20 cellular contexts compared by ENCODE assay signal in genomic region chr17:50120475-50121253, GRCh38. TPM values are rescaled to one million over a fixed set of nuclear protein-coding genes. Genes with fewer than 3 reads are reported as not detected.
A peak's percentile ranks its signal among the peaks of the same experiment; 100 is the strongest.
DNase-seq lines count a peak whose midpoint lies in the region; ATAC-seq, FAIRE-seq and TF ChIP-seq lines count a peak whose summit lies in the region.
"Had no signal": no experiment of that assay in that cellular context is flagged by ENCODE, and none has a peak within 500 bp of the region (broad histone marks: within the 10 kb centered on the region; RNA-seq: fewer than 3 reads in every experiment).

No MANE protein-coding gene starts in this region.

- no peak overlapping the region for H3K4me2 ChIP-seq in K562 (ENCODE audit: insufficient read depth, low read length)
- H3K4me2 ChIP-seq: BLaER1 had no signal

- H3K27ac Mint-ChIP-seq in Caco-2 (ENCODE audit: unreplicated experiment): no peak overlapping the region
- H3K27ac Mint-ChIP-seq: CD14-positive monocyte; CD4-positive, alpha-beta T cell had no signal

- H3K4me1 Mint-ChIP-seq in Caco-2 (ENCODE audit: low read depth, unreplicated experiment): peaks cover 4% of the 10 kb centered on the region

- CTCF ChIA-PET in Caco-2 (lab: Charles Lee): interaction anchor here (1.0 to 1.2 kb wide), 2 partner anchors 9 to 12 kb away, joined by 3 to 4 read pairs; no protein-coding TSS in a partner anchor
- CTCF ChIA-PET in K562 (lab: Yijun Ruan, JAX; ENCODE audit: low intra/inter-chr PET ratio): no interaction called here

- no peak overlapping the region for H3K4me3 Mint-ChIP-seq in Caco-2 (ENCODE audit: unreplicated experiment)
- H3K4me3 Mint-ChIP-seq: CD4-positive, alpha-beta T cell; CD8-positive, alpha-beta memory T cell had no signal

- no peak overlapping the region for H3K4me3 ChIP-seq in Caco-2 (ENCODE audit: low read depth, low read length)
- H3K4me3 ChIP-seq in K562: no peak overlapping the region
- H3K4me3 ChIP-seq in BE2C (ENCODE audit: low read depth, low read length): no peak overlapping the region
- H3K4me3 ChIP-seq: BLaER1 had no signal

- BruUV-seq in Caco-2 (replicated peaks; lab: Mats Ljungman, UMichigan): no TSS peak
- BruUV-seq in K562 (replicated peaks; lab: Mats Ljungman, UMichigan): no TSS peak

- no peaks in the 10 kb centered on the region for H3K79me2 ChIP-seq in K562 (ENCODE audit: control insufficient read depth, insufficient read depth, low read length)

- no peak for TF ChIP-seq CTCF in C4-2B (conservative IDR thresholded peaks at IDR 0.05)
- no peak for TF ChIP-seq CTCF in Caco-2 (IDR thresholded peaks at IDR 0.05; ENCODE audit: insufficient read depth in 1 of 2, low read depth in 1 of 2, low read length in 1 of 2, severe bottlenecking in 1 of 2, unreplicated experiment in 1 of 2)
- TF ChIP-seq CTCF in K562 (IDR thresholded peaks at IDR 0.05 in 2 of 3, conservative IDR thresholded peaks at IDR 0.05 in 1 of 3; ENCODE audit: insufficient read depth in 2 of 3, low read depth in 1 of 3, low read length in 3 of 3): no peak
- no peak for TF ChIP-seq CTCF in BE2C (IDR thresholded peaks at IDR 0.05; ENCODE audit: low read depth, low read length)

- H3K27me3 Mint-ChIP-seq in Caco-2 (ENCODE audit: insufficient read depth, unreplicated experiment): no peaks in the 10 kb centered on the region

- H3K4me1 ChIP-seq in Caco-2 (peaks cover 4% of the 10 kb centered on the region; the same call in 1 of the 2 replicates), K562 (replicated peaks in 1 of 2; ENCODE audit: control insufficient read depth in 2 of 2, insufficient read depth in 2 of 2, low read length in 2 of 2) (peaks cover 0 to 17% of the 10 kb centered on the region in 2 experiments; a peak in 4 of 5 replicates), BE2C (peaks cover 10% of the 10 kb centered on the region; the same call in 1 of the 2 replicates)

- DNase-seq in Caco-2 (peak; percentile 25 to 44), K562 (ENCODE audit: extremely low read depth in 1 of 4, low spot score in 3 of 4) (no peak), retina (peak; percentile 4), BE2C (no peak)
- DNase-seq: Calu3; CD4-positive, alpha-beta T cell; CD8-positive, alpha-beta memory T cell; DMS53; DMS79 treated with DMSO at 0.1 percent for 48 hours; GF-D8; GOT3; H7; HCEC 1CT had no signal

- intact Hi-C loops in Caco-2 (cut with micrococcal nuclease; ENCODE audit: unreplicated experiment) (no loop called here), K562 (cut with micrococcal nuclease) (no loop called here)

- H3K36me3 Mint-ChIP-seq in Caco-2 (ENCODE audit: insufficient read depth, unreplicated experiment): no peaks in the 10 kb centered on the region
- H3K36me3 Mint-ChIP-seq: CD8-positive, alpha-beta memory T cell had no signal

- POLR2A ChIA-PET in Caco-2 (lab: Charles Lee) (interaction anchor here (0.5 kb wide), 1 partner anchor 233 kb away, joined by 3 read pairs; no protein-coding TSS in a partner anchor), K562 (lab: Yijun Ruan, JAX) (interaction anchor here (1.5 kb wide), 1 partner anchor 8 kb away, joined by 3 read pairs; no protein-coding TSS in a partner anchor)

- no peaks in the 10 kb centered on the region for H3K36me3 ChIP-seq in Caco-2 (ENCODE audit: control insufficient read depth, insufficient read depth, low read length)
- H3K36me3 ChIP-seq in K562 (ENCODE audit: control insufficient read depth, insufficient read depth, low read length): no peaks in the 10 kb centered on the region
- H3K36me3 ChIP-seq in BE2C: no peaks in the 10 kb centered on the region
- H3K36me3 ChIP-seq: BLaER1 had no signal

- peak overlapping the region; percentile 64 for H3K27ac ChIP-seq in C4-2B
- H3K27ac ChIP-seq in K562 (ENCODE audit: extremely low read depth, low read depth, low read length): no peak overlapping the region
- H3K27ac ChIP-seq: BLaER1 had no signal

- FAIRE-seq in K562 (lab: Jason Lieb, UNC): no peak
- FAIRE-seq: GM12891, GM18507 had no signal

- in situ Hi-C loops in K562 (cut with MboI): no loop called here

- H3K9me3 Mint-ChIP-seq in Caco-2 (ENCODE audit: unreplicated experiment): no peaks in the 10 kb centered on the region
- H3K9me3 Mint-ChIP-seq: CD4-positive, alpha-beta T cell; CD8-positive, alpha-beta memory T cell had no signal

- no peaks in the 10 kb centered on the region for H3K9me1 ChIP-seq in K562 (ENCODE audit: control insufficient read depth, insufficient read depth, low read length)

- no peak overlapping the region for H2AFZ ChIP-seq in K562 (ENCODE audit: low read depth, low read length)

- no peak overlapping the region for H3K9ac ChIP-seq in K562 (ENCODE audit: insufficient read depth in 1 of 2, low read depth in 2 of 2, low read length in 2 of 2)
- H3K9ac ChIP-seq: BLaER1 had no signal

- TF ChIP-seq RAD21 in K562 (CRISPR knock-in tag; conservative IDR thresholded peaks at IDR 0.05 in 1 of 2, IDR thresholded peaks at IDR 0.05 in 1 of 2): no peak

- 0% methylated on average over 5 of the region's 7 CpGs for WGBS in K562 (ENCODE audit: insufficient coverage, low coverage, missing lambda C conversion rate)

- H4K20me1 ChIP-seq in K562 (replicated peaks; ENCODE audit: control insufficient read depth, insufficient read depth, low read length): peaks cover 3% of the 10 kb centered on the region
- H4K20me1 ChIP-seq: BLaER1 had no signal

- H3K27me3 ChIP-seq in Caco-2 (replicated peaks; ENCODE audit: control insufficient read depth, insufficient read depth, low read length): no peaks in the 10 kb centered on the region
- peaks cover 37 to 67% of the 10 kb centered on the region in 2 experiments; a peak in 4 of 5 replicates for H3K27me3 ChIP-seq in K562 (ENCODE audit: control insufficient read depth in 2 of 2, insufficient read depth in 2 of 2, low read length in 2 of 2)
- H3K27me3 ChIP-seq in BE2C: no peaks in the 10 kb centered on the region

- ATAC-seq in K562 (no peak), HG03280 (IDR thresholded peaks at IDR 0.05; ENCODE audit: unreplicated experiment) (no peak)

- no peaks in the 10 kb centered on the region for H3K9me3 ChIP-seq in Caco-2
- no peaks in the 10 kb centered on the region for H3K9me3 ChIP-seq in K562 (replicated peaks; ENCODE audit: control insufficient read depth, insufficient read depth, low read depth, low read length)
- H3K9me3 ChIP-seq in BE2C: no peaks in the 10 kb centered on the region
- H3K9me3 ChIP-seq: BLaER1 had no signal

- no peak for TF ChIP-seq POLR2A in K562 (conservative IDR thresholded peaks at IDR 0.05)

- no peak for TF ChIP-seq EP300 in K562 (IDR thresholded peaks at IDR 0.05; ENCODE audit: low read length)

RNA-seq across cellular contexts. Expression of gene SAMD14, which starts 9.3 kb away (rescaled TPM):
- 2.2 and 3.4 TPM in 2 replicates for total RNA-seq in Caco-2 (2022)
- total RNA-seq in K562 (2011; cell fraction: chromatin; rRNA removed; ENCODE audit: low replicate concordance): 0.18 and 1.0 TPM in 2 replicates
- 0.50 TPM in 1 of 2 replicates, not detected in the other for total RNA-seq in K562 (2011; cell fraction: nucleolus; rRNA removed)
- total RNA-seq in K562 (2011; cell fraction: nucleoplasm; rRNA removed): not detected in 2 replicates
- total RNA-seq in K562 (2014; rRNA removed): not detected in 2 replicates
- total RNA-seq in K562 (2014; rRNA removed; fragmentation: Illumina TruSeq; extraction: Trizol): not detected in 2 replicates
- total RNA-seq in K562 (2015; rRNA removed; fragmentation: Illumina TruSeq; extraction: Trizol): not detected in 2 replicates
- 0.07 TPM in 1 of 2 replicates, not detected in the other for total RNA-seq in K562 (2021)
- 0.14 TPM in 1 of 2 replicates, not detected in the other for polyA plus RNA-seq in K562 (2011; rRNA removed)
- polyA plus RNA-seq in K562 (2011; cell fraction: cytosol; rRNA removed): 0.01 and 0.10 TPM in 2 replicates
- polyA plus RNA-seq in K562 (2011; cell fraction: nucleus; rRNA removed): 0.15 and 0.24 TPM in 2 replicates
- polyA plus RNA-seq in K562 (2012): 0.07 and 0.22 TPM in 2 replicates
- polyA plus RNA-seq in K562 (2014; fragmentation: Illumina TruSeq; extraction: Trizol): 0.04 TPM in 1 of 2 replicates, not detected in the other
- polyA plus RNA-seq in K562 (2014; fragmentation: Nextera tagmentation; extraction: Ambion mirVana): not detected
- 0.11 TPM in 1 of 2 replicates, not detected in the other for polyA plus RNA-seq in K562 (2014; rRNA removed)
- polyA minus RNA-seq in K562 (2011; rRNA and poly(A)+ RNA removed): 0.15 TPM in 1 of 2 replicates, not detected in the other
- not detected in 2 replicates for polyA minus RNA-seq in K562 (2011; cell fraction: cytosol; rRNA and poly(A)+ RNA removed)
- not detected in 2 replicates for polyA minus RNA-seq in K562 (2011; cell fraction: nucleus; rRNA and poly(A)+ RNA removed)
- polyA plus RNA-seq in BE2C (2012; ENCODE audit: insufficient read depth, insufficient read length, low read depth): 4.1 TPM
- total RNA-seq: Calu3 had no signal
- polyA plus RNA-seq: CD14-positive monocyte; CD8-positive, alpha-beta memory T cell had no signal

RNA-seq across cellular contexts. Expression of gene PDK2, which starts 25.5 kb away (rescaled TPM):
- 10.5 and 15.2 TPM in 2 replicates for total RNA-seq in Caco-2 (2022)
- 1.4 and 4.1 TPM in 2 replicates for total RNA-seq in K562 (2011; cell fraction: chromatin; rRNA removed; ENCODE audit: low replicate concordance)
- 1.1 and 3.0 TPM in 2 replicates for total RNA-seq in K562 (2011; cell fraction: nucleolus; rRNA removed)
- 0.37 and 0.53 TPM in 2 replicates for total RNA-seq in K562 (2011; cell fraction: nucleoplasm; rRNA removed)
- 1.00 and 1.5 TPM in 2 replicates for total RNA-seq in K562 (2014; rRNA removed)
- total RNA-seq in K562 (2014; rRNA removed; fragmentation: Illumina TruSeq; extraction: Trizol): 0.38 and 0.87 TPM in 2 replicates
- 1.2 and 1.4 TPM in 2 replicates for total RNA-seq in K562 (2015; rRNA removed; fragmentation: Illumina TruSeq; extraction: Trizol)
- 1.9 and 2.5 TPM in 2 replicates for total RNA-seq in K562 (2021)
- 1.8 and 5.3 TPM in 2 replicates for polyA plus RNA-seq in K562 (2011; rRNA removed)
- polyA plus RNA-seq in K562 (2011; cell fraction: cytosol; rRNA removed): 3.7 and 10.5 TPM in 2 replicates
- polyA plus RNA-seq in K562 (2011; cell fraction: nucleus; rRNA removed): 4.9 and 5.8 TPM in 2 replicates
- polyA plus RNA-seq in K562 (2012): 2.6 and 5.2 TPM in 2 replicates
- 2.0 and 2.7 TPM in 2 replicates for polyA plus RNA-seq in K562 (2014; fragmentation: Illumina TruSeq; extraction: Trizol)
- polyA plus RNA-seq in K562 (2014; fragmentation: Nextera tagmentation; extraction: Ambion mirVana): under 1 TPM; 0.03 to 0.08 TPM
- polyA plus RNA-seq in K562 (2014; rRNA removed): 1.5 and 2.6 TPM in 2 replicates
- 3.0 and 4.2 TPM in 2 replicates for polyA minus RNA-seq in K562 (2011; rRNA and poly(A)+ RNA removed)
- 3.3 and 9.3 TPM in 2 replicates for polyA minus RNA-seq in K562 (2011; cell fraction: cytosol; rRNA and poly(A)+ RNA removed)
- polyA minus RNA-seq in K562 (2011; cell fraction: nucleus; rRNA and poly(A)+ RNA removed): 1.6 and 1.8 TPM in 2 replicates
- polyA plus RNA-seq in BE2C (2012; ENCODE audit: insufficient read depth, insufficient read length, low read depth): 38.8 TPM

RNA-seq across cellular contexts. Expression of gene PPP1R9B, which starts 29.8 kb away (rescaled TPM):
- total RNA-seq in Caco-2 (2022): 74.8 and 76.2 TPM in 2 replicates
- total RNA-seq in K562 (2011; cell fraction: chromatin; rRNA removed; ENCODE audit: low replicate concordance): 29.7 and 49.5 TPM in 2 replicates
- total RNA-seq in K562 (2011; cell fraction: nucleolus; rRNA removed): 27.6 and 29.7 TPM in 2 replicates
- 29.0 and 30.6 TPM in 2 replicates for total RNA-seq in K562 (2011; cell fraction: nucleoplasm; rRNA removed)
- total RNA-seq in K562 (2014; rRNA removed): 45.5 and 52.9 TPM in 2 replicates
- total RNA-seq in K562 (2014; rRNA removed; fragmentation: Illumina TruSeq; extraction: Trizol): 9.9 and 14.5 TPM in 2 replicates
- 28.6 and 29.0 TPM in 2 replicates for total RNA-seq in K562 (2015; rRNA removed; fragmentation: Illumina TruSeq; extraction: Trizol)
- 56.6 and 63.5 TPM in 2 replicates for total RNA-seq in K562 (2021)
- 11.6 and 12.7 TPM in 2 replicates for polyA plus RNA-seq in K562 (2011; rRNA removed)
- polyA plus RNA-seq in K562 (2011; cell fraction: cytosol; rRNA removed): 11.9 and 15.6 TPM in 2 replicates
- 50.9 and 52.5 TPM in 2 replicates for polyA plus RNA-seq in K562 (2011; cell fraction: nucleus; rRNA removed)
- 27.4 and 32.9 TPM in 2 replicates for polyA plus RNA-seq in K562 (2012)
- polyA plus RNA-seq in K562 (2014; fragmentation: Illumina TruSeq; extraction: Trizol): 24.7 and 25.5 TPM in 2 replicates
- under 1 TPM; 0.10 to 0.13 TPM for polyA plus RNA-seq in K562 (2014; fragmentation: Nextera tagmentation; extraction: Ambion mirVana)
- 34.2 and 35.7 TPM in 2 replicates for polyA plus RNA-seq in K562 (2014; rRNA removed)
- polyA minus RNA-seq in K562 (2011; rRNA and poly(A)+ RNA removed): 18.9 and 21.8 TPM in 2 replicates
- polyA minus RNA-seq in K562 (2011; cell fraction: cytosol; rRNA and poly(A)+ RNA removed): 17.7 and 18.7 TPM in 2 replicates
- 12.4 and 25.9 TPM in 2 replicates for polyA minus RNA-seq in K562 (2011; cell fraction: nucleus; rRNA and poly(A)+ RNA removed)
- 190 TPM for polyA plus RNA-seq in BE2C (2012; ENCODE audit: insufficient read depth, insufficient read length, low read depth)

RNA-seq across cellular contexts. Expression of gene SGCA, which starts 45.1 kb away (rescaled TPM):
- total RNA-seq in Caco-2 (2022): not detected in 2 replicates
- not detected in 2 replicates for total RNA-seq in K562 (2011; cell fraction: chromatin; rRNA removed; ENCODE audit: low replicate concordance)
- total RNA-seq in K562 (2011; cell fraction: nucleolus; rRNA removed): not detected in 2 replicates
- not detected in 2 replicates for total RNA-seq in K562 (2011; cell fraction: nucleoplasm; rRNA removed)
- total RNA-seq in K562 (2014; rRNA removed): not detected in 2 replicates
- total RNA-seq in K562 (2014; rRNA removed; fragmentation: Illumina TruSeq; extraction: Trizol): not detected in 2 replicates
- not detected in 2 replicates for total RNA-seq in K562 (2015; rRNA removed; fragmentation: Illumina TruSeq; extraction: Trizol)
- not detected in 2 replicates for total RNA-seq in K562 (2021)
- polyA plus RNA-seq in K562 (2011; rRNA removed): not detected in 2 replicates
- polyA plus RNA-seq in K562 (2011; cell fraction: cytosol; rRNA removed): not detected in 2 replicates
- polyA plus RNA-seq in K562 (2011; cell fraction: nucleus; rRNA removed): not detected in 2 replicates
- not detected in 2 replicates for polyA plus RNA-seq in K562 (2012)
- polyA plus RNA-seq in K562 (2014; fragmentation: Illumina TruSeq; extraction: Trizol): not detected in 2 replicates
- not detected for polyA plus RNA-seq in K562 (2014; fragmentation: Nextera tagmentation; extraction: Ambion mirVana)
- polyA plus RNA-seq in K562 (2014; rRNA removed): not detected in 2 replicates
- not detected in 2 replicates for polyA minus RNA-seq in K562 (2011; rRNA and poly(A)+ RNA removed)
- not detected in 2 replicates for polyA minus RNA-seq in K562 (2011; cell fraction: cytosol; rRNA and poly(A)+ RNA removed)
- polyA minus RNA-seq in K562 (2011; cell fraction: nucleus; rRNA and poly(A)+ RNA removed): not detected in 2 replicates
- polyA plus RNA-seq in BE2C (2012; ENCODE audit: insufficient read depth, insufficient read length, low read depth): 0.65 TPM
- total RNA-seq: A673; Calu3; CD4-positive, alpha-beta T cell had no signal
- polyA plus RNA-seq: CD8-positive, alpha-beta memory T cell had no signal

Comparison
In these comparisons a context has a peak if more than half of its experiments do, and no peak if none do; other contexts are left out.
1. DNase-seq: peak in Caco-2 (2 of 2) and retina (single experiment); none in K562 (0 of 4) and BE2C (single experiment).